In genomic region chr9:16058131-16058549, GRCh38 we compare ENCODE assay signal across 11 cellular contexts.
DNase-seq lines count a peak whose midpoint lies in the region; ATAC-seq, FAIRE-seq and TF ChIP-seq lines count a peak whose summit lies in the region.
"Had no signal": no experiment of that assay in that cellular context is flagged by ENCODE, and none has a peak within 500 bp of the region (broad histone marks: within the 10 kb centered on the region; RNA-seq: fewer than 3 reads in every experiment).

No MANE protein-coding gene starts in this region.

- H2AK5ac ChIP-seq in H1 (ENCODE audit: low read depth, low read length) = no peak overlapping the region

- no peak overlapping the region for H3K14ac ChIP-seq in H1 (ENCODE audit: insufficient read length)

- no peak for TF ChIP-seq EP300 in H1 (IDR thresholded peaks at IDR 0.05; ENCODE audit: borderline replicate concordance in 1 of 2, low read depth in 2 of 2, low read length in 2 of 2)

- no peak overlapping the region for H3K4ac ChIP-seq in H1 (replicated peaks; ENCODE audit: insufficient read length, low read depth, low read length)

- H3K27me3 ChIP-seq in H1 (replicated peaks in 1 of 4; ENCODE audit: control insufficient read depth in 3 of 4, extremely low read depth in 1 of 4, insufficient read depth in 3 of 4, low read length in 3 of 4) (no peaks in the 10 kb centered on the region), small intestine (ENCODE audit: control insufficient read depth in 2 of 2, insufficient read depth in 2 of 2, low read length in 2 of 2) (no peaks in the 10 kb centered on the region)
- H3K27me3 ChIP-seq: neutrophil had no signal

- H3K4me2 ChIP-seq in H1 (ENCODE audit: insufficient read depth in 1 of 2, low read depth in 2 of 2, low read length in 2 of 2) = no peak overlapping the region

- no peak overlapping the region for H2BK12ac ChIP-seq in H1 (ENCODE audit: low read depth, low read length)

- H3K56ac ChIP-seq in H1 (replicated peaks; ENCODE audit: insufficient read length, low read depth, low read length) = no peak overlapping the region

- WGBS in H1 (ENCODE audit: extremely low coverage in 1 of 2, insufficient coverage in 1 of 2, insufficient read length in 1 of 2, insufficient replicate concordance in 2 of 2, low coverage in 1 of 2, low lambda C conversion rate in 2 of 2, missing lambda C conversion rate in 1 of 2), 2 experiments = 76% methylated on average over 7 of the region's 7 CpGs; no CpG with 5 or more reads in 1 of the 2 experiments
- WGBS in small intestine, 3 donors = 55 to 68% (median 55%) methylated on average over 7 of the region's 7 CpGs

- H2BK20ac ChIP-seq in H1 (ENCODE audit: low read length) = no peak overlapping the region

- H3K23me2 ChIP-seq in H1 (ENCODE audit: low read depth, low read length) = no peaks in the 10 kb centered on the region; the same call in 1 of the 2 replicates

- no peaks in the 10 kb centered on the region for H3K79me2 ChIP-seq in H1 (ENCODE audit: control insufficient read depth in 1 of 2, insufficient read depth in 2 of 2, low read length in 2 of 2)

- H3K27ac ChIP-seq in H1 (ENCODE audit: low read depth, low read length) (no peak overlapping the region), small intestine (ENCODE audit: low read depth in 1 of 2, low read length in 1 of 2) (no peak overlapping the region)
- H3K27ac ChIP-seq: C4-2B, neutrophil had no signal

- ATAC-seq in stimulated activated naive CD8-positive, alpha-beta T cell treated with anti-CD3 and anti-CD28 coated beads, Interleukin-15, Interleukin-2, amounts not matched to agents 100 U/mL and 50 U/mL, for 24 hours = peak; percentile 79
- ATAC-seq in GM19023 (IDR thresholded peaks at IDR 0.05; ENCODE audit: unreplicated experiment) = no peak

- H4K5ac ChIP-seq in H1 (ENCODE audit: insufficient read length, low read depth, low read length) = no peak overlapping the region

- H2BK120ac ChIP-seq in H1 (replicated peaks; ENCODE audit: low read depth, low read length) = no peak overlapping the region

- H4K20me1 ChIP-seq in H1 (replicated peaks in 1 of 2; ENCODE audit: control insufficient read depth in 1 of 2, insufficient read depth in 2 of 2, low read length in 2 of 2) = no peaks in the 10 kb centered on the region

- peak in 1 of 3 experiments; percentile 2; a peak in 1 of 4 replicates for TF ChIP-seq CTCF in H1 (IDR thresholded peaks at IDR 0.05; ENCODE audit: control extremely low read depth in 1 of 3, insufficient read depth in 1 of 3, low read depth in 1 of 3, low read length in 3 of 3)

- FAIRE-seq in H1 (lab: Jason Lieb, UNC) = no peak
- no peak for FAIRE-seq in small intestine (lab: Jason Lieb, UNC)

- H2BK5ac ChIP-seq in H1 (ENCODE audit: low read depth, low read length) = peak overlapping the region; percentile 35; the same call in 1 of the 2 replicates

- no peak for TF ChIP-seq POLR2A in H1 (IDR thresholded peaks at IDR 0.05; ENCODE audit: control extremely low read depth in 1 of 2, low read depth in 2 of 2, low read length in 2 of 2)

- peak; percentile 58 for DNase-seq in activated CD8-positive, alpha-beta memory T cell treated with anti-CD3 and anti-CD28 coated beads, Interleukin-2, amount 50 U/mL, for 48 hours
- no peak for DNase-seq in activated CD8-positive, alpha-beta memory T cell treated with anti-CD3 and anti-CD28 coated beads for 24 hours
- DNase-seq in Kasumi-1 (lab: John Stamatoyannopoulos, UW) = peak; percentile 14 to 32
- DNase-seq in H1 (ENCODE audit: low read depth in 1 of 2, low spot score in 2 of 2) = no peak
- peak; percentile 28 for DNase-seq in stimulated activated naive CD8-positive, alpha-beta T cell treated with anti-CD3 and anti-CD28 coated beads, Interleukin-15, Interleukin-2, amounts not matched to agents 100 U/mL and 50 U/mL, for 24 hours
- DNase-seq in small intestine = no peak
- DNase-seq in mucosa of gallbladder (ENCODE audit: low spot score) = no peak
- DNase-seq: MM.1S had no signal

- no peak overlapping the region for H3K9ac ChIP-seq in H1 (replicated peaks in 1 of 4; ENCODE audit: extremely low read depth in 1 of 4, low read depth in 3 of 4, low read length in 3 of 4)

- H3K4me1 ChIP-seq in H1 (replicated peaks in 1 of 4; ENCODE audit: control insufficient read depth in 3 of 4, insufficient read depth in 4 of 4, low read length in 3 of 4) (peaks cover 0 to 12% (median 10%) of the 10 kb centered on the region in 4 experiments; a peak in 5 of 7 replicates), small intestine (ENCODE audit: control insufficient read depth in 2 of 2, insufficient read depth in 1 of 2, low read depth in 1 of 2, low read length in 1 of 2) (no peaks in the 10 kb centered on the region)

- H3K9me3 ChIP-seq in H1 (ENCODE audit: insufficient read depth in 2 of 2, low read depth in 1 of 2, low read length in 1 of 2) (no peaks in the 10 kb centered on the region), small intestine (ENCODE audit: control insufficient read depth, low read depth) (no peaks in the 10 kb centered on the region)
- H3K9me3 ChIP-seq: neutrophil had no signal

- peak overlapping the region; percentile 17 for H4K91ac ChIP-seq in H1 (replicated peaks; ENCODE audit: insufficient read length, low read length)

- no peaks in the 10 kb centered on the region for H3K79me1 ChIP-seq in H1 (ENCODE audit: low read depth, low read length)

- POLR2A ChIA-PET in H1 (lab: Charles Lee; ENCODE audit: partially characterized antibody) = no interaction called here

- H3K4me3 ChIP-seq in H1 (ENCODE audit: extremely low read depth in 1 of 4, insufficient read depth in 2 of 4, low read depth in 3 of 4, low read length in 4 of 4) (no peak overlapping the region), small intestine (ENCODE audit: low read depth in 1 of 2, low read length in 2 of 2) (no peak overlapping the region)

- no peak overlapping the region for H3K18ac ChIP-seq in H1 (ENCODE audit: extremely low read depth, low read length)

- CTCF ChIA-PET in H1 (lab: Charles Lee; ENCODE audit: partially characterized antibody) = interaction anchor here (0.6 to 4.7 kb wide), 5 partner anchors 12 to 1166 kb away, joined by 3 to 19 read pairs (median 3); no protein-coding TSS in a partner anchor

- no peak overlapping the region for H3K23ac ChIP-seq in H1 (ENCODE audit: insufficient read length)

- H2AFZ ChIP-seq in H1 (ENCODE audit: low read length) = peak overlapping the region; percentile 70; the same call in 1 of the 2 replicates

- no peak overlapping the region for H4K8ac ChIP-seq in H1 (ENCODE audit: extremely low read depth, insufficient read depth, low read length)

- H3K36me3 ChIP-seq in H1 (ENCODE audit: control insufficient read depth in 2 of 4, insufficient read depth in 4 of 4, low read length in 3 of 4) = no peaks in the 10 kb centered on the region
- H3K36me3 ChIP-seq in small intestine (ENCODE audit: control insufficient read depth in 2 of 2, insufficient read depth in 2 of 2, low read length in 2 of 2) = no peaks in the 10 kb centered on the region
- H3K36me3 ChIP-seq: neutrophil had no signal

- H2BK15ac ChIP-seq in H1 (ENCODE audit: low read length) = no peak overlapping the region

- no peak for TF ChIP-seq RAD21 in H1 (IDR thresholded peaks at IDR 0.05 in 1 of 2, conservative IDR thresholded peaks at IDR 0.05 in 1 of 2; ENCODE audit: low read depth in 2 of 2, low read length in 2 of 2)

TF ChIP-seq in H1, 55 proteins besides CTCF, POLR2A, EP300 and RAD21:
- TF ChIP-seq TEAD4 (IDR thresholded peaks at IDR 0.05; ENCODE audit: low read depth, low read length) (peak; percentile 71; the same call in 1 of the 2 replicates), TBP (IDR thresholded peaks at IDR 0.05; ENCODE audit: low read depth, low read length) (no peak), GABPA (IDR thresholded peaks at IDR 0.05; ENCODE audit: borderline replicate concordance, insufficient read depth, low read length) (no peak), RFX5 (IDR thresholded peaks at IDR 0.05; ENCODE audit: borderline replicate concordance, low read depth, low read length) (no peak)

Comparison
In these comparisons a context has a peak if more than half of its experiments do, and no peak if none do; other contexts are left out.
1. DNase-seq: peak in activated CD8-positive, alpha-beta memory T cell treated with anti-CD3 and anti-CD28 coated beads, Interleukin-2, amount 50 U/mL, for 48 hours (single experiment), Kasumi-1 (2 of 2) and stimulated activated naive CD8-positive, alpha-beta T cell treated with anti-CD3 and anti-CD28 coated beads, Interleukin-15, Interleukin-2, amounts not matched to agents 100 U/mL and 50 U/mL, for 24 hours (single experiment); none in activated CD8-positive, alpha-beta memory T cell treated with anti-CD3 and anti-CD28 coated beads for 24 hours (single experiment), H1 (0 of 2), small intestine (single experiment) and mucosa of gallbladder (single experiment).